ENCODE assay signal across 8 cellular contexts in genomic region chr12:68001486-68002466, GRCh38. TPM values are rescaled to one million over a fixed set of nuclear protein-coding genes. Genes with fewer than 3 reads are reported as not detected.
DNase-seq lines count a peak whose midpoint lies in the region; ATAC-seq lines count a peak whose summit lies in the region.
"Had no signal": no experiment of that assay in that cellular context is flagged by ENCODE, and none has a peak within 500 bp of the region (broad histone marks: within the 10 kb centered on the region; RNA-seq: fewer than 3 reads in every experiment).

No MANE protein-coding gene starts in this region.

- DNase-seq in EH (ENCODE audit: low read depth) (peak; percentile 26), HT1080 (ENCODE audit: low read depth) (peak; percentile 25), SW480 (ENCODE audit: low spot score) (peak; percentile 22), mesendoderm (peak; percentile 38)
- no peak for DNase-seq in activated CD8-positive, alpha-beta memory T cell treated with anti-CD3 and anti-CD28 coated beads for 24 hours
- DNase-seq: effector CD8-positive, alpha-beta T cell had no signal

- H3K79me1 ChIP-seq in mesendoderm (ENCODE audit: low read length): no peaks in the 10 kb centered on the region

- H3K27ac ChIP-seq in mesendoderm (ENCODE audit: low read depth, low read length): no peak overlapping the region

- H4K8ac ChIP-seq in mesendoderm (ENCODE audit: low read depth, low read length): no peak overlapping the region

- ATAC-seq in HG02642 (IDR thresholded peaks at IDR 0.05; ENCODE audit: poor library complexity, unreplicated experiment): no peak
- no peak for ATAC-seq in HG02852 (IDR thresholded peaks at IDR 0.05; ENCODE audit: unreplicated experiment)

- H4K5ac ChIP-seq in mesendoderm (ENCODE audit: low read length): no peak overlapping the region

- no peak overlapping the region for H2BK120ac ChIP-seq in mesendoderm (ENCODE audit: low read depth, low read length)

- no peak overlapping the region for H3K4me2 ChIP-seq in mesendoderm (ENCODE audit: low read length)

- H2BK15ac ChIP-seq in mesendoderm (replicated peaks; ENCODE audit: low read depth): no peak overlapping the region

- no peaks in the 10 kb centered on the region for H3K79me2 ChIP-seq in mesendoderm (ENCODE audit: control insufficient read depth, insufficient read depth, low read length)

- no peak overlapping the region for H3K9ac ChIP-seq in mesendoderm (ENCODE audit: low read length)

- no peak overlapping the region for H3K4ac ChIP-seq in mesendoderm (ENCODE audit: low read depth, low read length)

- no peak overlapping the region for H3K18ac ChIP-seq in mesendoderm (ENCODE audit: low read length)

- no peak overlapping the region for H2BK5ac ChIP-seq in mesendoderm (ENCODE audit: low read length)

- H3K56ac ChIP-seq in mesendoderm (ENCODE audit: low read length): no peak overlapping the region

- H2AK5ac ChIP-seq in mesendoderm (ENCODE audit: low read length): no peak overlapping the region

- no peaks in the 10 kb centered on the region for H3K27me3 ChIP-seq in mesendoderm (ENCODE audit: insufficient read depth, low read length, poor library complexity)

- no peaks in the 10 kb centered on the region for H3K4me1 ChIP-seq in mesendoderm (ENCODE audit: control insufficient read depth, low read depth, low read length)

- no peak overlapping the region for H3K23ac ChIP-seq in mesendoderm (ENCODE audit: low read length)

- H3K4me3 ChIP-seq in mesendoderm (ENCODE audit: low read length): no peak overlapping the region

- no CpG with 5 or more reads among the region's 11 CpGs for WGBS in mesendoderm (ENCODE audit: extremely low coverage, insufficient coverage, low lambda C conversion rate)

- H3K36me3 ChIP-seq in mesendoderm (ENCODE audit: control insufficient read depth, insufficient read depth, low read length): no peaks in the 10 kb centered on the region

RNA-seq across cellular contexts. Expression of gene IFNG-AS1, which starts 12.5 kb away (rescaled TPM):
- not detected in 2 replicates for total RNA-seq in HT1080 (2014; rRNA removed; shearing (Covaris generic))
- not detected in 2 replicates for polyA plus RNA-seq in HT1080 (2015; cell fraction: cytosol; rRNA removed)
- polyA plus RNA-seq in HT1080 (2015; cell fraction: nucleus; rRNA removed): not detected in 2 replicates
- not detected for polyA plus RNA-seq in mesendoderm (2013, experiment 1 of 2)
- not detected for polyA plus RNA-seq in mesendoderm (2013, experiment 2 of 2)
